In the genomic region with DNA sequence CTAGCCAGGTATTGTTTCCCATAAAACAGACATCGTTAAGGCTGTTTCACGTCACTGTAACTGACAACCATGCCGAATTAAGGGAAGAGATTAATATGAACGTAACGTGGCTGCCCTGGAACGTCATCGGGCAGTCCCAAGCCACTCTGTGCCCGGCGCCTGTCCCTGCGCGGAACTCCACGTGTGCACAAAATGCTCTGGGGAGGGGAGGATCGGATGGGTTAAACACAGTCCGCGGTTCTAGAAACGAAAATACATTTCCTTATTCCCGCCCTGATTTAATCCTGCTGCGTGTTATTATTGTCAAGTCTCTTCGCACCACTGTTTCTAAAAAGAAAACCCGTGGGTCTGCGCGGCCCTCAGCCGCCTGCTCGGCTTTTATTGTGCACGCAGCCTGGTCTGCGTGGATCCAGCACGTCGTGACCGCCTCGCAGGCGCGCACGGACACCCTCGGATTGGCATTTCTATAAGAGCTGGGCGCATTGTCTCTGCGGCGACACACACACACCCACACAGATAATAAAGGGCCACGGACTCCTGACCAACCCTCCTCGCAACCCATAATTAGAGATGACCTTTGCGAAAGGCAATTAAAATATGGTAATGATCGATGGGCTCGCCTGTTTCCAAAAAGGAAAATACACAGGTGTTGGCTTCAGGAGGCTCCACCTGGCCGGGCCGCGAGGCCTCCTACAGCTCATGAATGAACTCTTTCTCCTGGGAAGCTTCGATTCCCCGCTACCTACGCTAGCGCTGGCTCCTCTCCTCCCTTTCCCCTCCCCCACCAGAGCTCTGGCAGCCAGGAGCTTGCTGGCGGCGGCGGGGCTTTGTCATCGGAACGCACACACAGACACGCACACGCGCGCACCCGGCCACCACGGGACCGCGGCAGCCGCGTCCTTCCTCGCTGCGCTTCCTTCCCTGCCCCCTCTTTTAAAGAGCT, we compare ENCODE assay signal across 8 cellular contexts.
DNase-seq lines count a peak whose midpoint lies in the region; ATAC-seq, FAIRE-seq and TF ChIP-seq lines count a peak whose summit lies in the region.

No MANE protein-coding gene starts in this region.

- H3K4me3 Mint-ChIP-seq in stimulated activated naive CD8-positive, alpha-beta T cell treated with anti-CD3 and anti-CD28 coated beads, Interleukin-15, Interleukin-2, amounts not matched to agents 100 ng/mL and 50 ng/mL, for 24 hours, result peak overlapping the region; percentile 77

- H3K27ac Mint-ChIP-seq in stimulated activated naive CD8-positive, alpha-beta T cell treated with anti-CD3 and anti-CD28 coated beads, Interleukin-15, Interleukin-2, amounts not matched to agents 100 ng/mL and 50 ng/mL, for 24 hours, result peak overlapping the region; percentile 76

- H3K9me3 Mint-ChIP-seq in stimulated activated naive CD8-positive, alpha-beta T cell treated with anti-CD3 and anti-CD28 coated beads, Interleukin-15, Interleukin-2, amounts not matched to agents 100 ng/mL and 50 ng/mL, for 24 hours, result no peaks in the 10 kb centered on the region

- H3K4me3 ChIP-seq in astrocyte of the spinal cord (ENCODE audit: low read depth, low read length) (peak overlapping the region; percentile 22), right lobe of liver (peak overlapping the region in 1 of 3 donors; percentile 9), upper lobe of left lung (peak overlapping the region in 3 of 4 donors; percentile 25 to 43 (median 41))

- H3K27ac ChIP-seq in right lobe of liver (no peak overlapping the region), upper lobe of left lung (no peak overlapping the region)

- no peaks in the 10 kb centered on the region for H3K36me3 ChIP-seq in right lobe of liver
- no peaks in the 10 kb centered on the region for H3K36me3 ChIP-seq in upper lobe of left lung

- ATAC-seq in stimulated activated naive CD8-positive, alpha-beta T cell treated with anti-CD3 and anti-CD28 coated beads, Interleukin-15, Interleukin-2, amounts not matched to agents 100 U/mL and 50 U/mL, for 24 hours, result no peak
- ATAC-seq in right lobe of liver (no peak), upper lobe of left lung (ENCODE audit: low FRiP score in 2 of 2) (peak in 1 of 2 donors; percentile 33), HG02938 (IDR thresholded peaks at IDR 0.05; ENCODE audit: unreplicated experiment) (no peak)

- no peaks in the 10 kb centered on the region for H3K27me3 ChIP-seq in right lobe of liver
- peaks cover 0 to 20% (median 0%) of the 10 kb centered on the region in 4 donors for H3K27me3 ChIP-seq in upper lobe of left lung

- H3K9me3 ChIP-seq in right lobe of liver, result no peaks in the 10 kb centered on the region
- H3K9me3 ChIP-seq in upper lobe of left lung, result no peaks in the 10 kb centered on the region

- no peak for TF ChIP-seq EP300 in upper lobe of left lung (IDR thresholded peaks at IDR 0.05)

- FAIRE-seq in HTR-8/SVneo (lab: Jason Lieb, UNC), result no peak

- WGBS in right lobe of liver (ENCODE audit: insufficient coverage, low coverage, low lambda C conversion rate, missing lambda C conversion rate), result 24% methylated on average over 43 of the region's 66 CpGs
- 15 to 18% methylated on average over 20 to 65 of the region's 66 CpGs for WGBS in upper lobe of left lung, 2 donors

- no peak for TF ChIP-seq POLR2A in right lobe of liver (IDR thresholded peaks at IDR 0.05)
- TF ChIP-seq POLR2A in upper lobe of left lung (IDR thresholded peaks at IDR 0.05), result no peak

- in situ Hi-C loops in astrocyte of the spinal cord (cut with HindIII; ENCODE audit: low sequenced_read_pairs), result no loop called here

- intact Hi-C loops in right lobe of liver (cut with DNase I), result no loop called here

- H3K27me3 Mint-ChIP-seq in stimulated activated naive CD8-positive, alpha-beta T cell treated with anti-CD3 and anti-CD28 coated beads, Interleukin-15, Interleukin-2, amounts not matched to agents 100 ng/mL and 50 ng/mL, for 24 hours, result no peaks in the 10 kb centered on the region

- H3K36me3 Mint-ChIP-seq in stimulated activated naive CD8-positive, alpha-beta T cell treated with anti-CD3 and anti-CD28 coated beads, Interleukin-15, Interleukin-2, amounts not matched to agents 100 ng/mL and 50 ng/mL, for 24 hours (ENCODE audit: low read depth), result peaks cover 6% of the 10 kb centered on the region

- TF ChIP-seq CTCF in astrocyte of the spinal cord (IDR thresholded peaks at IDR 0.05; ENCODE audit: low read depth, low read length), result no peak
- TF ChIP-seq CTCF in right lobe of liver (IDR thresholded peaks at IDR 0.05), result no peak
- no peak for TF ChIP-seq CTCF in upper lobe of left lung (IDR thresholded peaks at IDR 0.05)

- DNase-seq in stimulated activated naive CD8-positive, alpha-beta T cell treated with anti-CD3 and anti-CD28 coated beads, Interleukin-15, Interleukin-2, amounts not matched to agents 100 U/mL and 50 U/mL, for 24 hours, result no peak
- DNase-seq in astrocyte of the spinal cord (ENCODE audit: low read depth, low spot score), result no peak
- peak in 2 of 3 donors; percentile 31 to 53 for DNase-seq in right lobe of liver
- peak in 1 of 2 donors; percentile 82 for DNase-seq in upper lobe of left lung
- no peak for DNase-seq in HTR-8/SVneo (ENCODE audit: insufficient read length, low spot score)
- no peak for DNase-seq in midbrain (lab: John Stamatoyannopoulos, UW)

- peaks cover 0 to 8% (median 0%) of the 10 kb centered on the region in 4 donors for H3K4me1 ChIP-seq in right lobe of liver
- H3K4me1 ChIP-seq in upper lobe of left lung, result peaks cover 4 to 62% (median 15%) of the 10 kb centered on the region in 4 donors

- H3K4me1 Mint-ChIP-seq in stimulated activated naive CD8-positive, alpha-beta T cell treated with anti-CD3 and anti-CD28 coated beads, Interleukin-15, Interleukin-2, amounts not matched to agents 100 ng/mL and 50 ng/mL, for 24 hours (ENCODE audit: low read depth), result peaks cover 41% of the 10 kb centered on the region

Comparison
In these comparisons a context has a peak if more than half of its experiments do, and no peak if none do; other contexts are left out.
1. DNase-seq: peak in right lobe of liver (2 of 3); none in stimulated activated naive CD8-positive, alpha-beta T cell treated with anti-CD3 and anti-CD28 coated beads, Interleukin-15, Interleukin-2, amounts not matched to agents 100 U/mL and 50 U/mL, for 24 hours (single experiment), astrocyte of the spinal cord (single experiment), HTR-8/SVneo (single experiment) and midbrain (single experiment).